In genomic region chr7:107002131-107002803, GRCh38 we compare ENCODE assay signal across 19 cellular contexts. TPM values are rescaled to one million over a fixed set of nuclear protein-coding genes. Genes with fewer than 3 reads are reported as not detected.
DNase-seq lines count a peak whose midpoint lies in the region; ATAC-seq, FAIRE-seq and TF ChIP-seq lines count a peak whose summit lies in the region.
"Had no signal": no experiment of that assay in that cellular context is flagged by ENCODE, and none has a peak within 500 bp of the region (broad histone marks: within the 10 kb centered on the region; RNA-seq: fewer than 3 reads in every experiment).

No MANE protein-coding gene starts in this region.

- peak overlapping the region; percentile 27 to 46; a peak in 3 of 4 replicates for H3K9ac ChIP-seq in K562 (ENCODE audit: insufficient read depth in 1 of 2, low read depth in 2 of 2, low read length in 2 of 2)
- no peak overlapping the region for H3K9ac ChIP-seq in subcutaneous abdominal adipose tissue (ENCODE audit: low read length in 5 of 5)

- peak overlapping the region; percentile 34; the same call in 2 of the 3 replicates for H3K27ac ChIP-seq in K562 (ENCODE audit: extremely low read depth, low read depth, low read length)
- H3K27ac ChIP-seq in subcutaneous abdominal adipose tissue (ENCODE audit: low read depth, low read length) = peak overlapping the region; percentile 63
- H3K27ac ChIP-seq: C4-2B had no signal

- H2AFZ ChIP-seq in K562 (ENCODE audit: low read depth, low read length) = peak overlapping the region; percentile 41

- no peak for TF ChIP-seq RAD21 in K562 (CRISPR knock-in tag; conservative IDR thresholded peaks at IDR 0.05 in 1 of 2, IDR thresholded peaks at IDR 0.05 in 1 of 2)

- TF ChIP-seq POLR2A in K562 (conservative IDR thresholded peaks at IDR 0.05) = no peak

- ATAC-seq in K562 (no peak), GM18502 (IDR thresholded peaks at IDR 0.05; ENCODE audit: poor library complexity, unreplicated experiment) (no peak), GM18498 (IDR thresholded peaks at IDR 0.05; ENCODE audit: unreplicated experiment) (no peak)
- ATAC-seq: HepG2 had no signal

- no peaks in the 10 kb centered on the region; the same call in 1 of the 2 replicates for H3K9me3 ChIP-seq in K562 (replicated peaks; ENCODE audit: control insufficient read depth, insufficient read depth, low read depth, low read length)
- no peaks in the 10 kb centered on the region for H3K9me3 ChIP-seq in subcutaneous abdominal adipose tissue (ENCODE audit: control insufficient read depth in 5 of 5, low read length in 5 of 5)
- H3K9me3 ChIP-seq: BE2C had no signal

- H3K79me2 ChIP-seq in K562 (ENCODE audit: control insufficient read depth, insufficient read depth, low read length) = peaks cover 14% of the 10 kb centered on the region; the same call in 1 of the 3 replicates

- TF ChIP-seq CTCF in AG10803 (conservative IDR thresholded peaks at IDR 0.05; ENCODE audit: low read length) (no peak), K562 (IDR thresholded peaks at IDR 0.05 in 2 of 3, conservative IDR thresholded peaks at IDR 0.05 in 1 of 3; ENCODE audit: insufficient read depth in 2 of 3, low read depth in 1 of 3, low read length in 3 of 3) (no peak), fibroblast of mammary gland (conservative IDR thresholded peaks at IDR 0.05; ENCODE audit: control insufficient read depth, insufficient read depth, low read depth, low read length) (no peak)

- H3K4me1 ChIP-seq in K562 (replicated peaks in 1 of 2; ENCODE audit: control insufficient read depth in 2 of 2, insufficient read depth in 2 of 2, low read length in 2 of 2) (peaks cover 32 to 33% of the 10 kb centered on the region in 2 experiments), subcutaneous abdominal adipose tissue (ENCODE audit: control insufficient read depth in 5 of 5, insufficient read depth in 5 of 5, low read length in 5 of 5) (peaks cover 0 to 17% (median 6%) of the 10 kb centered on the region in 5 donors)

- no peaks in the 10 kb centered on the region for H4K20me1 ChIP-seq in K562 (replicated peaks; ENCODE audit: control insufficient read depth, insufficient read depth, low read length)

- 69% methylated on average over 7 of the region's 7 CpGs for WGBS in K562 (ENCODE audit: insufficient coverage, low coverage, missing lambda C conversion rate)

- H3K9me1 ChIP-seq in K562 (ENCODE audit: control insufficient read depth, insufficient read depth, low read length) = no peaks in the 10 kb centered on the region

- POLR2A ChIA-PET in K562 (lab: Yijun Ruan, JAX) = interaction anchor here (0.6 to 5.0 kb wide), 7 partner anchors 10 to 323 kb away, joined by 3 to 53 read pairs (median 3); no protein-coding TSS in a partner anchor

- no peak for TF ChIP-seq EP300 in K562 (IDR thresholded peaks at IDR 0.05; ENCODE audit: low read length)

- H3K4me2 ChIP-seq in K562 (ENCODE audit: insufficient read depth, low read length) = no peak overlapping the region

- in situ Hi-C loops in K562 (cut with MboI) = no loop called here

- CTCF ChIA-PET in K562 (lab: Yijun Ruan, JAX; ENCODE audit: low intra/inter-chr PET ratio) = no interaction called here

- DNase-seq in AG10803 (ENCODE audit: low read depth) (peak; percentile 46), K562 (ENCODE audit: extremely low read depth in 1 of 4, low spot score in 3 of 4) (peak in 1 of 4 experiments; percentile 54), fibroblast of mammary gland (ENCODE audit: low read depth) (peak; percentile 7), frontal cortex (ENCODE audit: low spot score in 2 of 2) (no peak)
- DNase-seq: BE2C; CD4-positive, alpha-beta memory T cell; DMS153; DMS79 treated with DMSO at 0.1 percent for 48 hours; EL; HCEC 1CT; HFFc6 had no signal

- intact Hi-C loops in K562 (cut with micrococcal nuclease) = no loop called here

- BruUV-seq in K562 (replicated peaks; lab: Mats Ljungman, UMichigan) = no TSS peak

- H3K27me3 ChIP-seq in K562 (ENCODE audit: control insufficient read depth in 2 of 2, insufficient read depth in 2 of 2, low read length in 2 of 2) (no peaks in the 10 kb centered on the region), subcutaneous abdominal adipose tissue (ENCODE audit: control insufficient read depth in 5 of 5, insufficient read depth in 4 of 5, low read length in 5 of 5) (no peaks in the 10 kb centered on the region)
- H3K27me3 ChIP-seq: BE2C had no signal

- H3K4me3 ChIP-seq in AG10803 (ENCODE audit: low read length) (no peak overlapping the region), K562 (no peak overlapping the region), fibroblast of mammary gland (ENCODE audit: control insufficient read depth, low read depth, low read length) (no peak overlapping the region), subcutaneous abdominal adipose tissue (ENCODE audit: low read depth in 1 of 5, low read length in 5 of 5) (no peak overlapping the region)

- FAIRE-seq in K562 (lab: Jason Lieb, UNC) (no peak), frontal cortex (lab: Jason Lieb, UNC) (no peak)
- FAIRE-seq: D721Med, GM12891, HepG2, HTR-8/SVneo had no signal

- H3K36me3 ChIP-seq in K562 (ENCODE audit: control insufficient read depth, insufficient read depth, low read length) (peaks cover 5% of the 10 kb centered on the region; the same call in 1 of the 3 replicates), subcutaneous abdominal adipose tissue (ENCODE audit: control insufficient read depth in 5 of 5, insufficient read depth in 5 of 5, low read length in 5 of 5) (no peaks in the 10 kb centered on the region)
- H3K36me3 ChIP-seq: BE2C had no signal

TF ChIP-seq in K562, 482 proteins besides CTCF, POLR2A, EP300 and RAD21 (continues in another document):
- TF ChIP-seq RBM25 (IDR thresholded peaks at IDR 0.05; ENCODE audit: low read depth, low read length, severe bottlenecking) = peak; percentile 20
- TF ChIP-seq, protein P1, sequence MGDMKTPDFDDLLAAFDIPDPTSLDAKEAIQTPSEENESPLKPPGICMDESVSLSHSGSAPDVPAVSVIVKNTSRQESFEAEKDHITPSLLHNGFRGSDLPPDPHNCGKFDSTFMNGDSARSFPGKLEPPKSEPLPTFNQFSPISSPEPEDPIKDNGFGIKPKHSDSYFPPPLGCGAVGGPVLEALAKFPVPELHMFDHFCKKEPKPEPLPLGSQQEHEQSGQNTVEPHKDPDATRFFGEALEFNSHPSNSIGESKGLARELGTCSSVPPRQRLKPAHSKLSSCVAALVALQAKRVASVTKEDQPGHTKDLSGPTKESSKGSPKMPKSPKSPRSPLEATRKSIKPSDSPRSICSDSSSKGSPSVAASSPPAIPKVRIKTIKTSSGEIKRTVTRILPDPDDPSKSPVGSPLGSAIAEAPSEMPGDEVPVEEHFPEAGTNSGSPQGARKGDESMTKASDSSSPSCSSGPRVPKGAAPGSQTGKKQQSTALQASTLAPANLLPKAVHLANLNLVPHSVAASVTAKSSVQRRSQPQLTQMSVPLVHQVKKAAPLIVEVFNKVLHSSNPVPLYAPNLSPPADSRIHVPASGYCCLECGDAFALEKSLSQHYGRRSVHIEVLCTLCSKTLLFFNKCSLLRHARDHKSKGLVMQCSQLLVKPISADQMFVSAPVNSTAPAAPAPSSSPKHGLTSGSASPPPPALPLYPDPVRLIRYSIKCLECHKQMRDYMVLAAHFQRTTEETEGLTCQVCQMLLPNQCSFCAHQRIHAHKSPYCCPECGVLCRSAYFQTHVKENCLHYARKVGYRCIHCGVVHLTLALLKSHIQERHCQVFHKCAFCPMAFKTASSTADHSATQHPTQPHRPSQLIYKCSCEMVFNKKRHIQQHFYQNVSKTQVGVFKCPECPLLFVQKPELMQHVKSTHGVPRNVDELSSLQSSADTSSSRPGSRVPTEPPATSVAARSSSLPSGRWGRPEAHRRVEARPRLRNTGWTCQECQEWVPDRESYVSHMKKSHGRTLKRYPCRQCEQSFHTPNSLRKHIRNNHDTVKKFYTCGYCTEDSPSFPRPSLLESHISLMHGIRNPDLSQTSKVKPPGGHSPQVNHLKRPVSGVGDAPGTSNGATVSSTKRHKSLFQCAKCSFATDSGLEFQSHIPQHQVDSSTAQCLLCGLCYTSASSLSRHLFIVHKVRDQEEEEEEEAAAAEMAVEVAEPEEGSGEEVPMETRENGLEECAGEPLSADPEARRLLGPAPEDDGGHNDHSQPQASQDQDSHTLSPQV (IDR thresholded peaks at IDR 0.05) = peak; percentile 41; the same call in 1 of the 2 replicates
- 0 out of 2 replicates have a peak, but pooled peaks have one; percentile 13 for TF ChIP-seq TAL1 (IDR thresholded peaks at IDR 0.05)
- TF ChIP-seq CAMTA2 (CRISPR knock-in tag; conservative IDR thresholded peaks at IDR 0.05) = no peak
- peak in 1 of 3 experiments; percentile 26 for TF ChIP-seq YY1 (IDR thresholded peaks at IDR 0.05; ENCODE audit: borderline replicate concordance in 1 of 3, control insufficient read depth in 1 of 3, extremely low read depth in 1 of 3, insufficient read depth in 3 of 3, insufficient read length in 1 of 3, insufficient replicate concordance in 2 of 3, low read depth in 1 of 3, low read length in 2 of 3)
- TF ChIP-seq ZZZ3 (IDR thresholded peaks at IDR 0.05) = no peak
- TF ChIP-seq CXXC5 (CRISPR knock-in tag; IDR thresholded peaks at IDR 0.05) = 0 out of 2 replicates have a peak, but pooled peaks have one; percentile 24
- no peak for TF ChIP-seq ZNF766 (CRISPR knock-in tag; conservative IDR thresholded peaks at IDR 0.05)
- TF ChIP-seq SAP30 (IDR thresholded peaks at IDR 0.05; ENCODE audit: borderline replicate concordance, insufficient read depth, low read depth, low read length, poor library complexity, severe bottlenecking) = no peak

RNA-seq across cellular contexts. Expression of gene PRKAR2B, which starts 42.2 kb away (rescaled TPM):
- total RNA-seq in K562 (2011; cell fraction: chromatin; rRNA removed; ENCODE audit: low replicate concordance) = 16.3 and 57.4 TPM in 2 replicates
- total RNA-seq in K562 (2011; cell fraction: nucleolus; rRNA removed) = 14.3 and 18.3 TPM in 2 replicates
- 31.1 and 47.5 TPM in 2 replicates for total RNA-seq in K562 (2011; cell fraction: nucleoplasm; rRNA removed)
- total RNA-seq in K562 (2014; rRNA removed) = 107 and 108 TPM in 2 replicates
- 156 and 172 TPM in 2 replicates for total RNA-seq in K562 (2014; rRNA removed; fragmentation: Illumina TruSeq; extraction: Trizol)
- 131 and 138 TPM in 2 replicates for total RNA-seq in K562 (2015; rRNA removed; fragmentation: Illumina TruSeq; extraction: Trizol)
- 115 and 129 TPM in 2 replicates for total RNA-seq in K562 (2021)
- 122 and 173 TPM in 2 replicates for polyA plus RNA-seq in K562 (2011; rRNA removed)
- polyA plus RNA-seq in K562 (2011; cell fraction: cytosol; rRNA removed) = 29.4 and 57.2 TPM in 2 replicates
- polyA plus RNA-seq in K562 (2011; cell fraction: nucleus; rRNA removed) = 17.3 and 27.3 TPM in 2 replicates
- 79.6 and 100 TPM in 2 replicates for polyA plus RNA-seq in K562 (2012)
- polyA plus RNA-seq in K562 (2014; fragmentation: Illumina TruSeq; extraction: Trizol) = 117 and 140 TPM in 2 replicates
- 10 to 100 TPM; 59.0 to 65.4 TPM for polyA plus RNA-seq in K562 (2014; fragmentation: Nextera tagmentation; extraction: Ambion mirVana)
- polyA plus RNA-seq in K562 (2014; rRNA removed) = 77.1 and 86.2 TPM in 2 replicates
- polyA minus RNA-seq in K562 (2011; rRNA and poly(A)+ RNA removed) = 205 and 212 TPM in 2 replicates
- 96.1 and 101 TPM in 2 replicates for polyA minus RNA-seq in K562 (2011; cell fraction: cytosol; rRNA and poly(A)+ RNA removed)
- polyA minus RNA-seq in K562 (2011; cell fraction: nucleus; rRNA and poly(A)+ RNA removed) = 19.3 and 36.1 TPM in 2 replicates
- 282 TPM for total RNA-seq in frontal cortex
- total RNA-seq: HepG2 had no signal
- polyA plus RNA-seq: HepG2 had no signal

Comparison
In these comparisons a context has a peak if more than half of its experiments do, and no peak if none do; other contexts are left out.
1. DNase-seq: peak in AG10803 (single experiment) and fibroblast of mammary gland (single experiment); none in frontal cortex (0 of 2).
2. H3K9ac ChIP-seq: peak in K562 (2 of 2); none in subcutaneous abdominal adipose tissue (0 of 5).